In genomic region chr17:39402890-39403605, GRCh38 we compare ENCODE assay signal across 1 cellular context.
TF ChIP-seq lines count a peak whose summit lies in the region.

No MANE protein-coding gene starts in this region.

TF ChIP-seq in A549, 52 proteins besides CTCF, POLR2A, EP300 and RAD21:
- TF ChIP-seq ELK1 (IDR thresholded peaks at IDR 0.05; ENCODE audit: low read depth, low read length) (no peak), MAX (IDR thresholded peaks at IDR 0.05) (no peak), JUN (IDR thresholded peaks at IDR 0.05) (no peak; a peak in 1 of 5 replicates), HEYL (CRISPR knock-in tag; IDR thresholded peaks at IDR 0.05) (no peak), HOXB13 (CRISPR knock-in tag; IDR thresholded peaks at IDR 0.05; ENCODE audit: low read depth) (no peak), POLR2AphosphoS2 (conservative IDR thresholded peaks at IDR 0.05; ENCODE audit: low read length) (no peak), BHLHE40 (IDR thresholded peaks at IDR 0.05; ENCODE audit: low read depth, low read length) (no peak), RCOR1 (IDR thresholded peaks at IDR 0.05; ENCODE audit: low read depth, low read length) (no peak), RNF2 (IDR thresholded peaks at IDR 0.05; ENCODE audit: borderline replicate concordance, low read depth) (no peak), CBX2 (IDR thresholded peaks at IDR 0.05; ENCODE audit: borderline replicate concordance, low read depth) (no peak), CHD2 (IDR thresholded peaks at IDR 0.05; ENCODE audit: low read length, partially characterized antibody) (no peak), RARB (CRISPR knock-in tag; IDR thresholded peaks at IDR 0.05) (no peak), E2F6 (IDR thresholded peaks at IDR 0.05; ENCODE audit: borderline replicate concordance, low read depth) (no peak), GATA3 (IDR thresholded peaks at IDR 0.05; ENCODE audit: borderline replicate concordance) (no peak), CEBPB (IDR thresholded peaks at IDR 0.05) (no peak), MYC (IDR thresholded peaks at IDR 0.05; ENCODE audit: borderline replicate concordance, low read length) (no peak), MAFK (IDR thresholded peaks at IDR 0.05; ENCODE audit: partially characterized antibody) (no peak)
